In the genomic region with DNA sequence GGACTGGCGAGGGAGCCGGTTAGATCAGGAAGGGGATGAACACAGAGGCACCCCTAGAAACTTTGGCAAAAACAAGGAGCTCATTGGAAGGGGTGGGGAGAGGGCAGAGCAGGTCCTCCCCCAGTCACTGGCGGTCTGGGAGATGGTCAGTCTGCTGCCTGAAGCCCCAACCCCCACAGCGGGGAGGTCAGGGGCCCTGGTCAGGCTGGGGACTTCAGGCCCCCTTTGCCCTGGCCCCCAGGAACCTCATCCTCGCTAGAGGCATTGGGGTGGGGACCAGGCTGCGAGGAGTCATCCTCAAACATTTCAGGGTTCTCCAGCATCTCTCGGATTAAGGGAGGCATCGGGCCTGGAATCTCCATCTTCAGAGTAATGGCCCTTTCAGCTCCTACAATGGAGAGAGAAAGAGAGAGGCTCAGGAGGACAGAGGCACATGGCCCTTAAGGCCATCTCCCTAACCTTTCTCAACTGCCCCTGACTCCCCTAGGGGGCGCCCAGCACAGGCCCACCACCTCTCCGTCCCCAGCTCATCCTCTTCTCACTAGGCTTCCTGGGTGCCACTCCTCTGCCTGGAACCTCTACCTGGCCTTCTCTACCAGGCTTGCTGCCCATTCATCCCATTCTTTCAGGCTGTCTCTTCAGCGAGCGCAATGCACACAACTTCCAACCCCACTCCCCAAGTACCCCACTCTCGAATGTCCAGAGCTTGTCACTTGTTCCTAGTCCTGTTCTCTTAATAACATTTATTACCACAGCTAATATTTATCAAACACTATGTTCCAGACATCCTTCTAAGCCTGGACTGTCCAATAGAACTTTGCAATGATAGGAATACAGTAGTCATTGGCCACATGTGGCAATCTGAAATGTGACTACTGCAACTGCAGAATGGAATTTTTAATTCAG, we compare ENCODE assay signal across 10 cellular contexts. TPM values are rescaled to one million over a fixed set of nuclear protein-coding genes. Genes with fewer than 3 reads are reported as not detected.
A peak's percentile ranks its signal among the peaks of the same experiment; 100 is the strongest.
DNase-seq lines count a peak whose midpoint lies in the region; ATAC-seq and TF ChIP-seq lines count a peak whose summit lies in the region.
"Had no signal": no experiment of that assay in that cellular context is flagged by ENCODE, and none has a peak within 500 bp of the region (broad histone marks: within the 10 kb centered on the region; RNA-seq: fewer than 3 reads in every experiment).

No MANE protein-coding gene starts in this region.

- intact Hi-C loops in CD14-positive monocyte (cut with micrococcal nuclease), result loop anchor here (2.0 to 10.0 kb wide), 5 partner anchors 75 to 293 kb away; partner anchors contain the start of genes AAAS (in 2 of the 2), NPFF (in 1 of the 2) and TARBP2 (in 1 of the 2)

- H3K36me3 Mint-ChIP-seq in CD14-positive monocyte (peaks cover 48 to 61% of the 10 kb centered on the region in 2 donors), T-helper 17 cell (ENCODE audit: low read depth) (peaks cover 4% of the 10 kb centered on the region)

- TF ChIP-seq CTCF in CD14-positive monocyte (IDR thresholded peaks at IDR 0.05) (peak; percentile 16), GM12875 (IDR thresholded peaks at IDR 0.05; ENCODE audit: borderline replicate concordance, insufficient read depth, low read depth, low read length) (peak; percentile 79)

- H3K27me3 Mint-ChIP-seq in CD14-positive monocyte (ENCODE audit: low read depth in 3 of 3) (peaks cover 0 to 5% (median 2%) of the 10 kb centered on the region in 3 donors), T-helper 17 cell (no peaks in the 10 kb centered on the region)

- H3K27ac Mint-ChIP-seq in CD14-positive monocyte (peak overlapping the region in 3 of 7 donors; percentile 20 to 76 (median 46)), T-helper 17 cell (peak overlapping the region; percentile 63)

- DNase-seq in CD14-positive monocyte (ENCODE audit: low spot score) (no peak), T-helper 17 cell (no peak), iPS-NIHi7 (ENCODE audit: extremely low spot score) (peak; percentile 72), NCI-H1105 treated with DMSO at 0.1 percent for 48 hours (lab: John Stamatoyannopoulos, UW) (no peak), activated T-cell treated with anti-CD3 and anti-CD28 coated beads for 4 hours (no peak)
- DNase-seq in effector CD4-positive, alpha-beta T cell, result no peak
- DNase-seq: activated gamma-delta T cell treated with Interleukin-2 at 50 U/mL for 16 hours, hippocampal formation had no signal

- peaks cover 0 to 3% (median 0%) of the 10 kb centered on the region in 7 donors for H3K9me3 Mint-ChIP-seq in CD14-positive monocyte

- no peaks in the 10 kb centered on the region for H3K9me3 ChIP-seq in T-helper 17 cell (ENCODE audit: control insufficient read depth, low read length, poor library complexity, severe bottlenecking)

- no peak overlapping the region for H3K4me3 Mint-ChIP-seq in CD14-positive monocyte
- peak overlapping the region; percentile 59 for H3K4me3 Mint-ChIP-seq in T-helper 17 cell

- no peak for ATAC-seq in T-helper 17 cell

- peaks cover 80% of the 10 kb centered on the region for H3K4me1 Mint-ChIP-seq in CD14-positive monocyte
- H3K4me1 Mint-ChIP-seq in T-helper 17 cell, result peaks cover 74% of the 10 kb centered on the region

- no peak overlapping the region for H3K4me3 ChIP-seq in GM12875 (ENCODE audit: low read depth, low read length)

RNA-seq across cellular contexts. Expression of gene ITGB7, which starts 4.7 kb away (rescaled TPM):
- 10 to 100 TPM; 28.4 to 33.1 TPM for polyA plus RNA-seq in CD14-positive monocyte
- 100 to 1,000 TPM; 306 to 367 TPM for total RNA-seq in T-helper 17 cell
- total RNA-seq: NCI-H460 had no signal

RNA-seq across cellular contexts. Expression of gene RARG, which starts 20.3 kb away (rescaled TPM):
- 1 to 10 TPM; 1.8 to 2.3 TPM for polyA plus RNA-seq in CD14-positive monocyte
- total RNA-seq in T-helper 17 cell, result 10 to 100 TPM; 57.6 to 57.8 TPM

RNA-seq across cellular contexts. Expression of gene CSAD, which starts 31.0 kb away (rescaled TPM):
- polyA plus RNA-seq in CD14-positive monocyte, result 1 to 10 TPM; 1.3 to 1.4 TPM
- total RNA-seq in T-helper 17 cell, result 10 to 100 TPM; 57.2 to 61.0 TPM

RNA-seq across cellular contexts. Expression of gene ZNF740, which starts 31.2 kb away (rescaled TPM):
- 1 to 10 TPM in 1 of 2 donors, under 1 TPM in 1; 0.74 to 1.3 TPM for polyA plus RNA-seq in CD14-positive monocyte
- total RNA-seq in T-helper 17 cell, result 10 to 100 TPM; 24.3 to 34.6 TPM

RNA-seq across cellular contexts. Expression of gene ESPL1, which starts 56.4 kb away (rescaled TPM):
- polyA plus RNA-seq in CD14-positive monocyte, result not detected
- under 1 TPM; 0.30 to 0.83 TPM for total RNA-seq in T-helper 17 cell
